In genomic region chr2:160493227-160494028, GRCh38 we compare ENCODE assay signal across 1 cellular context.
TF ChIP-seq lines count a peak whose summit lies in the region.

Gene RBMS1, minus strand, starts transcription at chr2:160493807. Its CDS starts 444 bp downstream, at chr2:160493363.

TF ChIP-seq in A549, 52 proteins besides CTCF, POLR2A, EP300 and RAD21 (continued from another document):
- TF ChIP-seq PBX3 (IDR thresholded peaks at IDR 0.05) (no peak), TFCP2L1 (CRISPR knock-in tag; IDR thresholded peaks at IDR 0.05) (no peak), CEBPB (IDR thresholded peaks at IDR 0.05) (no peak), USF2 (IDR thresholded peaks at IDR 0.05) (no peak), CHD4 (IDR thresholded peaks at IDR 0.05; ENCODE audit: borderline replicate concordance) (no peak), NPAS2 (CRISPR knock-in tag; IDR thresholded peaks at IDR 0.05; ENCODE audit: borderline replicate concordance) (no peak), RNF2 (IDR thresholded peaks at IDR 0.05; ENCODE audit: borderline replicate concordance, low read depth) (no peak), JUN (IDR thresholded peaks at IDR 0.05) (peak in 1 of 2 experiments; percentile 50; a peak in 3 of 5 replicates)
